Comparison of ENCODE assay signal across 7 cellular contexts in genomic region chr2:178819992-178820391, GRCh38. TPM values are rescaled to one million over a fixed set of nuclear protein-coding genes. Genes with fewer than 3 reads are reported as not detected.
A peak's percentile ranks its signal among the peaks of the same experiment; 100 is the strongest.
DNase-seq lines count a peak whose midpoint lies in the region; ATAC-seq lines count a peak whose summit lies in the region.

No MANE protein-coding gene starts in this region.

- no peaks in the 10 kb centered on the region for H3K27me3 ChIP-seq in SJCRH30

- no peaks in the 10 kb centered on the region for H3K9me3 ChIP-seq in SJCRH30 (replicated peaks)

- H3K4me3 Mint-ChIP-seq in natural killer cell treated with Interleukin-12 subunit alpha and Interleukin-12 subunit beta and Interleukin-15 and Interleukin-18, amount 100 ng/mL, for 72 hours, result peak overlapping the region; percentile 61

- peaks cover 41% of the 10 kb centered on the region for H3K4me1 ChIP-seq in SJCRH30

- H3K4me3 ChIP-seq in SJCRH30, result no peak overlapping the region

- H3K27ac Mint-ChIP-seq in natural killer cell treated with Interleukin-12 subunit alpha and Interleukin-12 subunit beta and Interleukin-15 and Interleukin-18, amount 100 ng/mL, for 72 hours, result no peak overlapping the region

- H3K4me1 Mint-ChIP-seq in natural killer cell treated with Interleukin-12 subunit alpha and Interleukin-12 subunit beta and Interleukin-15 and Interleukin-18, amount 100 ng/mL, for 72 hours (ENCODE audit: low read depth in 2 of 2), result peaks cover 5 to 7% of the 10 kb centered on the region in 2 donors

- H3K27me3 Mint-ChIP-seq in natural killer cell treated with Interleukin-12 subunit alpha and Interleukin-12 subunit beta and Interleukin-15 and Interleukin-18, amount 100 ng/mL, for 72 hours, result no peaks in the 10 kb centered on the region

- no peaks in the 10 kb centered on the region for H3K36me3 ChIP-seq in SJCRH30

- no peaks in the 10 kb centered on the region for H3K36me3 Mint-ChIP-seq in natural killer cell treated with Interleukin-12 subunit alpha and Interleukin-12 subunit beta and Interleukin-15 and Interleukin-18, amount 100 ng/mL, for 72 hours

- no peak for DNase-seq in SJCRH30
- DNase-seq in natural killer cell treated with Interleukin-12 subunit alpha and Interleukin-12 subunit beta and Interleukin-15 and Interleukin-18, amount 100 ng/mL, for 72 hours (ENCODE audit: low spot score), result no peak
- no peak for DNase-seq in mesenteric fat pad (ENCODE audit: low spot score)
- DNase-seq in SW480 (ENCODE audit: low spot score), result no peak
- no peak for DNase-seq in cerebellum (ENCODE audit: low spot score)

- ATAC-seq in GM19035 (IDR thresholded peaks at IDR 0.05; ENCODE audit: unreplicated experiment) (peak; percentile 93), HG02623 (IDR thresholded peaks at IDR 0.05; ENCODE audit: unreplicated experiment) (peak; percentile 92)
- ATAC-seq in natural killer cell treated with Interleukin-12 subunit alpha and Interleukin-12 subunit beta and Interleukin-15 and Interleukin-18, amount 100 ng/mL, for 72 hours, result no peak

- H3K27ac ChIP-seq in SJCRH30, result peak overlapping the region; percentile 4; the same call in 1 of the 2 replicates

- no peaks in the 10 kb centered on the region for H3K9me3 Mint-ChIP-seq in natural killer cell treated with Interleukin-12 subunit alpha and Interleukin-12 subunit beta and Interleukin-15 and Interleukin-18, amount 100 ng/mL, for 72 hours

RNA-seq across cellular contexts. Expression of gene TTN, which starts 12.8 kb away (rescaled TPM):
- total RNA-seq in SJCRH30 (2014; rRNA removed; shearing (Covaris generic)), result 26.2 and 35.0 TPM in 2 replicates
- total RNA-seq in natural killer cell treated with Interleukin-12 subunit alpha and Interleukin-12 subunit beta and Interleukin-15 and Interleukin-18, amount 100 ng/mL, for 72 hours, result 1 to 10 TPM in 1 of 2 donors, under 1 TPM in 1; 0.07 to 2.1 TPM
- 12.0 TPM for total RNA-seq in mesenteric fat pad
- total RNA-seq in cerebellum, result 4.3 TPM

Comparison
In these comparisons a context has a peak if more than half of its experiments do, and no peak if none do; other contexts are left out.
1. ATAC-seq: peak in GM19035 (single experiment) and HG02623 (single experiment); none in natural killer cell treated with Interleukin-12 subunit alpha and Interleukin-12 subunit beta and Interleukin-15 and Interleukin-18, amount 100 ng/mL, for 72 hours (0 of 2).